1 cellular context compared by ENCODE assay signal in the genomic region with DNA sequence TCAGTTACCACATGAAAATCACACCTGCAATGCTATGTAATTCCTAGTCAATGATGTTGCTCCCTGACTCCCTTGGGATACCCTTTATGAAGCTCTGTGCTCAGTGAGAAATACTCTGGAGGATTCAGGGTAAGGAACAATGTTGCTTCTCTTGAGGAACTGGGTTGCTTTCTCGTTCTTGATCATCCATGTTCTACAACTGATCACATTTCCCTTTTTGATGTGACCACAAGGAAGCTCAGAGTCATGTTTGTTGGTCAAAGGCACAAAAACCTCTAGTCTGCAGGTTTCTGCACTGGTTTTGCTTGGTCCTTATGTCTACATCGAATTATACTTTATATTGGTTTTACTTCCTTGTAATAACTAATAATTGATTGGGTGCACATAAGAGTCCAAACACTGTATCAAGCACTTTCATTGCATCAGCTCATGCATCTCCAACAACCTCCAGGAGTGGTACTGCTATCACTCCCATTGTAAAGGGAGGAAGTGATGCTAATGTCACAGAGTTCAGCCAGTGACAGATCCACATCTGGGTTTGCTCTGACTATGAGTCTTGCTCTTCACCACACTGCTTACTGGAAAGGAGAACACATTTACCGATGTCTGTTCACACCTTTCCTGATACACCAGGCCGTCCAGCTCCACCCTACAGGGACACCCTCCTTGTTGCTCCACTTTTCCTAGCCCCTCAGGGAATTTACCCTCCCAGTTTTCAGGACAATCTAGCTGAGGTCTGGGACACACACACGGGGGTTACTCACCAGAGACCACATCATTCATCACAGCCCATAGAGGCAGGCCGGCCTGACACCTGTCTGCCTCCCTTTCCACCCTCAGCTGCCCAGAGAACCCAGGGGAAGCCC.
TF ChIP-seq lines count a peak whose summit lies in the region.

No MANE protein-coding gene starts in this region.

TF ChIP-seq in endothelial cell of umbilical vein, 7 proteins besides CTCF, POLR2A, EP300 and RAD21:
- no peak for TF ChIP-seq FOS (IDR thresholded peaks at IDR 0.05; ENCODE audit: borderline replicate concordance, insufficient read depth, low read length)
- TF ChIP-seq POLR2AphosphoS5 (IDR thresholded peaks at IDR 0.05; ENCODE audit: insufficient read depth, low read depth, low read length): no peak
- no peak for TF ChIP-seq GATA2 (IDR thresholded peaks at IDR 0.05; ENCODE audit: insufficient read depth, insufficient read length, low read depth, low read length)
- TF ChIP-seq, protein P1, sequence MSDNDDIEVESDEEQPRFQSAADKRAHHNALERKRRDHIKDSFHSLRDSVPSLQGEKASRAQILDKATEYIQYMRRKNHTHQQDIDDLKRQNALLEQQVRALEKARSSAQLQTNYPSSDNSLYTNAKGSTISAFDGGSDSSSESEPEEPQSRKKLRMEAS (IDR thresholded peaks at IDR 0.05; ENCODE audit: insufficient read depth, insufficient read length): no peak
- TF ChIP-seq MYC (IDR thresholded peaks at IDR 0.05; ENCODE audit: low read depth, low read length): no peak
